ENCODE assay signal across 1 cellular context in the genomic region with DNA sequence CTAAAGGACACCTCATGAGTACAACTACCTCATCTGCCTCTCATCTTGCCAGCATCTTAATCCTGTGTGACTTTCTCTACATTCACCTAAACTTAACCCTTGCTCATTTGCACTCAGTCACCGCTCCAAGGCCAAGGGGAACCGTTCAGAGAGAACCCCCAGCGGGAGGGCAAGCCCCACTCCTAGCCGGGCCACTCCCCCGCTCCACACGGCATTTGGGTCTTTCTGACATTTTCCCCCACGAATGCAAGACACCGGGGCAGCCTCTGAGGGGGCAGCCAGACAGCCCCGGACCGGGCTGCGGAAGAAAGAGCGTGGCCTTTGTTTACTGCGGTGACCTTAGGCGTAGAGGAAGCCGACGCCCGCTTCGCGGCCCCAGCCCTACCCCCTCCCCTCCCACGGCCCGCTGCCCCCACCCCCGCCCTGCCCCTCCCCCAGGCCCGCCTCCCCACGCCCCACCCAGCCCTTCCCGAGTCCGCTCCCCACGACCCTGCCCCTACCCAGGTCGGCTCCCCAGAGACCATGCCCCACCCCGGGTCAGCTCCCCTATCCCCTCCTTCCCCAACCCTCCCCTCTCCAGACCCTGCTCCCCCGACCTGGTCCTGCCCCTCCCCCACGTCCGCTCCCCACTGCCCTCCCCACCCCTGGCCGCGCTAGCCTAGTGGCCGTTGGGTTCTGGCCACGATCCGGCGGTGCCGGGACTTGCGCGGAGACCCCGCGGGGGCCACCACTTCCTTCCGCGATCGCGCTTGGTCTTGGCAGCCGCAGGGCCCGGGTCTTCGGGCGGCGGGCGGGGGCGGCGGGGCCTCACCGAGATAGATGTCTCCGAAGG.
A peak's percentile ranks its signal among the peaks of the same experiment; 100 is the strongest.
TF ChIP-seq lines count a peak whose summit lies in the region.

No MANE protein-coding gene starts in this region.

TF ChIP-seq in HEK293, 187 proteins besides CTCF, POLR2A, EP300 and RAD21 (continued from another document):
- TF ChIP-seq, protein P1, sequence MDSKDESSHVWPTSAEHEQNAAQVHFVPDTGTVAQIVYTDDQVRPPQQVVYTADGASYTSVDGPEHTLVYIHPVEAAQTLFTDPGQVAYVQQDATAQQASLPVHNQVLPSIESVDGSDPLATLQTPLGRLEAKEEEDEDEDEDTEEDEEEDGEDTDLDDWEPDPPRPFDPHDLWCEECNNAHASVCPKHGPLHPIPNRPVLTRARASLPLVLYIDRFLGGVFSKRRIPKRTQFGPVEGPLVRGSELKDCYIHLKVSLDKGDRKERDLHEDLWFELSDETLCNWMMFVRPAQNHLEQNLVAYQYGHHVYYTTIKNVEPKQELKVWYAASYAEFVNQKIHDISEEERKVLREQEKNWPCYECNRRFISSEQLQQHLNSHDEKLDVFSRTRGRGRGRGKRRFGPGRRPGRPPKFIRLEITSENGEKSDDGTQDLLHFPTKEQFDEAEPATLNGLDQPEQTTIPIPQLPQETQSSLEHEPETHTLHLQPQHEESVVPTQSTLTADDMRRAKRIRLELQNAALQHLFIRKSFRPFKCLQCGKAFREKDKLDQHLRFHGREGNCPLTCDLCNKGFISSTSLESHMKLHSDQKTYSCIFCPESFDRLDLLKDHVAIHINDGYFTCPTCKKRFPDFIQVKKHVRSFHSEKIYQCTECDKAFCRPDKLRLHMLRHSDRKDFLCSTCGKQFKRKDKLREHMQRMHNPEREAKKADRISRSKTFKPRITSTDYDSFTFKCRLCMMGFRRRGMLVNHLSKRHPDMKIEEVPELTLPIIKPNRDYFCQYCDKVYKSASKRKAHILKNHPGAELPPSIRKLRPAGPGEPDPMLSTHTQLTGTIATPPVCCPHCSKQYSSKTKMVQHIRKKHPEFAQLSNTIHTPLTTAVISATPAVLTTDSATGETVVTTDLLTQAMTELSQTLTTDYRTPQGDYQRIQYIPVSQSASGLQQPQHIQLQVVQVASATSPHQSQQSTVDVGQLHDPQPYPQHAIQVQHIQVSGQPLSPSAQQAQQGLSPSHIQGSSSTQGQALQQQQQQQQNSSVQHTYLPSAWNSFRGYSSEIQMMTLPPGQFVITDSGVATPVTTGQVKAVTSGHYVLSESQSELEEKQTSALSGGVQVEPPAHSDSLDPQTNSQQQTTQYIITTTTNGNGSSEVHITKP (tag by site-specific recombination; IDR thresholded peaks at IDR 0.05): 0 out of 2 replicates have a peak, but pooled peaks have one; percentile 26
- TF ChIP-seq, protein P2, sequence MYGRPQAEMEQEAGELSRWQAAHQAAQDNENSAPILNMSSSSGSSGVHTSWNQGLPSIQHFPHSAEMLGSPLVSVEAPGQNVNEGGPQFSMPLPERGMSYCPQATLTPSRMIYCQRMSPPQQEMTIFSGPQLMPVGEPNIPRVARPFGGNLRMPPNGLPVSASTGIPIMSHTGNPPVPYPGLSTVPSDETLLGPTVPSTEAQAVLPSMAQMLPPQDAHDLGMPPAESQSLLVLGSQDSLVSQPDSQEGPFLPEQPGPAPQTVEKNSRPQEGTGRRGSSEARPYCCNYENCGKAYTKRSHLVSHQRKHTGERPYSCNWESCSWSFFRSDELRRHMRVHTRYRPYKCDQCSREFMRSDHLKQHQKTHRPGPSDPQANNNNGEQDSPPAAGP (tag by site-specific recombination; IDR thresholded peaks at IDR 0.05): peak; percentile 26; the same call in 1 of the 2 replicates
- TF ChIP-seq, protein P3, sequence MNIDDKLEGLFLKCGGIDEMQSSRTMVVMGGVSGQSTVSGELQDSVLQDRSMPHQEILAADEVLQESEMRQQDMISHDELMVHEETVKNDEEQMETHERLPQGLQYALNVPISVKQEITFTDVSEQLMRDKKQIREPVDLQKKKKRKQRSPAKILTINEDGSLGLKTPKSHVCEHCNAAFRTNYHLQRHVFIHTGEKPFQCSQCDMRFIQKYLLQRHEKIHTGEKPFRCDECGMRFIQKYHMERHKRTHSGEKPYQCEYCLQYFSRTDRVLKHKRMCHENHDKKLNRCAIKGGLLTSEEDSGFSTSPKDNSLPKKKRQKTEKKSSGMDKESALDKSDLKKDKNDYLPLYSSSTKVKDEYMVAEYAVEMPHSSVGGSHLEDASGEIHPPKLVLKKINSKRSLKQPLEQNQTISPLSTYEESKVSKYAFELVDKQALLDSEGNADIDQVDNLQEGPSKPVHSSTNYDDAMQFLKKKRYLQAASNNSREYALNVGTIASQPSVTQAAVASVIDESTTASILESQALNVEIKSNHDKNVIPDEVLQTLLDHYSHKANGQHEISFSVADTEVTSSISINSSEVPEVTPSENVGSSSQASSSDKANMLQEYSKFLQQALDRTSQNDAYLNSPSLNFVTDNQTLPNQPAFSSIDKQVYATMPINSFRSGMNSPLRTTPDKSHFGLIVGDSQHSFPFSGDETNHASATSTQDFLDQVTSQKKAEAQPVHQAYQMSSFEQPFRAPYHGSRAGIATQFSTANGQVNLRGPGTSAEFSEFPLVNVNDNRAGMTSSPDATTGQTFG (tag by site-specific recombination; IDR thresholded peaks at IDR 0.05; ENCODE audit: borderline replicate concordance): no peak
- TF ChIP-seq SP3 (tag by site-specific recombination; IDR thresholded peaks at IDR 0.05): peak; percentile 36
- TF ChIP-seq ZNF654 (tag by site-specific recombination; IDR thresholded peaks at IDR 0.05; ENCODE audit: low read depth): no peak
- no peak for TF ChIP-seq ZNF785 (tag by site-specific recombination; IDR thresholded peaks at IDR 0.05)
- TF ChIP-seq ZNF16 (tag by site-specific recombination; IDR thresholded peaks at IDR 0.05; ENCODE audit: low read depth): no peak
- TF ChIP-seq GLIS2 (tag by site-specific recombination; IDR thresholded peaks at IDR 0.05): peak; percentile 40
TF ChIP-seq in HEK293: peak in this region for 6.
